ENCODE assay signal across 1 cellular context in the genomic region with DNA sequence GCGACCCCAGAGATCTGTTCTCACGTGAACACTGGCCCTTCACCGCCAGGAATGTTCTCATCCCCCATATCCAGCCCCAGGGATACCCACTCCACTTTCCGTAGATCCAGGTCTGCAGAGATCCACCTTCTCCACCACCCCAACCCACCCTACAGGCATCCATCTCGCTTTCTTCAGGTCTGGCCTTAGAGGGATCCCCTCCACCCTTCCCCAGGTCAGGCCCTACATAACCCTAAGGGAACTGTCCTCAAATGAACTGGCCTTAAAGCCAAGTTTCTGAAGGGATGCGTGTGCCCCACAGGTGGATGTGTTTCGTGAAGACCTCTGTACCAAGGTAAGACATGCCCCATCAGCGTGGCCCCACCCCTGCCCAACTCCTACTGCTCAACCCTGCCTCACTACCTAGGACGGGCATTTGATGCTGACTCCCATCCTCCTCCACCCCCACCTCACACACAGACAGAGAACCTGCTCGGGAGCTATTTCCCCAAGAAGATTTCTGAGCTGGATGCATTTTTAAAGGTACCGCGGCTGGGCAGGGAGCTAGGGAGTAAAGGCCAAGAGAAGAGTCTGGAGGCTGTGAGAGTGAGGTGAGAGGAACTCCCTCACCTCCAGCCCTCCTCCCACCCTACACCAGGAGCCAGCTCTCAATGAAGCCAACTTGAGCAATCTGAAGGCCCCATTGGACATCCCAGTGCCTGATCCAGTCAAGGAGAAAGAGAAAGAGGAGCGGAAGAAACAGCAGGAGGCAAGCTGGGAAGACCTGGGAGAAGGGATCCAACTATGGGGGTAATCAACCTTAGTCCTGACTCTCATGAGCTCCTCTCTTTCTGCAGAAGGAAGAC.
A peak's percentile ranks its signal among the peaks of the same experiment; 100 is the strongest.
TF ChIP-seq lines count a peak whose summit lies in the region.

No MANE protein-coding gene starts in this region.

TF ChIP-seq in HepG2, 621 proteins besides CTCF, POLR2A, EP300 and RAD21 (continued from another document and continues in another):
- TF ChIP-seq, protein P1, sequence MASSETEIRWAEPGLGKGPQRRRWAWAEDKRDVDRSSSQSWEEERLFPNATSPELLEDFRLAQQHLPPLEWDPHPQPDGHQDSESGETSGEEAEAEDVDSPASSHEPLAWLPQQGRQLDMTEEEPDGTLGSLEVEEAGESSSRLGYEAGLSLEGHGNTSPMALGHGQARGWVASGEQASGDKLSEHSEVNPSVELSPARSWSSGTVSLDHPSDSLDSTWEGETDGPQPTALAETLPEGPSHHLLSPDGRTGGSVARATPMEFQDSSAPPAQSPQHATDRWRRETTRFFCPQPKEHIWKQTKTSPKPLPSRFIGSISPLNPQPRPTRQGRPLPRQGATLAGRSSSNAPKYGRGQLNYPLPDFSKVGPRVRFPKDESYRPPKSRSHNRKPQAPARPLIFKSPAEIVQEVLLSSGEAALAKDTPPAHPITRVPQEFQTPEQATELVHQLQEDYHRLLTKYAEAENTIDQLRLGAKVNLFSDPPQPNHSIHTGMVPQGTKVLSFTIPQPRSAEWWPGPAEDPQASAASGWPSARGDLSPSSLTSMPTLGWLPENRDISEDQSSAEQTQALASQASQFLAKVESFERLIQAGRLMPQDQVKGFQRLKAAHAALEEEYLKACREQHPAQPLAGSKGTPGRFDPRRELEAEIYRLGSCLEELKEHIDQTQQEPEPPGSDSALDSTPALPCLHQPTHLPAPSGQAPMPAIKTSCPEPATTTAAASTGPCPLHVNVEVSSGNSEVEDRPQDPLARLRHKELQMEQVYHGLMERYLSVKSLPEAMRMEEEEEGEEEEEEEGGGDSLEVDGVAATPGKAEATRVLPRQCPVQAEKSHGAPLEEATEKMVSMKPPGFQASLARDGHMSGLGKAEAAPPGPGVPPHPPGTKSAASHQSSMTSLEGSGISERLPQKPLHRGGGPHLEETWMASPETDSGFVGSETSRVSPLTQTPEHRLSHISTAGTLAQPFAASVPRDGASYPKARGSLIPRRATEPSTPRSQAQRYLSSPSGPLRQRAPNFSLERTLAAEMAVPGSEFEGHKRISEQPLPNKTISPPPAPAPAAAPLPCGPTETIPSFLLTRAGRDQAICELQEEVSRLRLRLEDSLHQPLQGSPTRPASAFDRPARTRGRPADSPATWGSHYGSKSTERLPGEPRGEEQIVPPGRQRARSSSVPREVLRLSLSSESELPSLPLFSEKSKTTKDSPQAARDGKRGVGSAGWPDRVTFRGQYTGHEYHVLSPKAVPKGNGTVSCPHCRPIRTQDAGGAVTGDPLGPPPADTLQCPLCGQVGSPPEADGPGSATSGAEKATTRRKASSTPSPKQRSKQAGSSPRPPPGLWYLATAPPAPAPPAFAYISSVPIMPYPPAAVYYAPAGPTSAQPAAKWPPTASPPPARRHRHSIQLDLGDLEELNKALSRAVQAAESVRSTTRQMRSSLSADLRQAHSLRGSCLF (CRISPR knock-in tag; IDR thresholded peaks at IDR 0.05; ENCODE audit: borderline replicate concordance) = no peak
- no peak for TF ChIP-seq SRSF9 (IDR thresholded peaks at IDR 0.05; ENCODE audit: borderline replicate concordance, insufficient read depth, low read depth, low read length, poor library complexity, severe bottlenecking)
- TF ChIP-seq HNRNPLL (IDR thresholded peaks at IDR 0.05; ENCODE audit: low read depth, low read length, poor library complexity, severe bottlenecking) = no peak
- TF ChIP-seq ZIK1 (CRISPR knock-in tag; IDR thresholded peaks at IDR 0.05; ENCODE audit: borderline replicate concordance, low read depth) = no peak
- TF ChIP-seq, protein P2, sequence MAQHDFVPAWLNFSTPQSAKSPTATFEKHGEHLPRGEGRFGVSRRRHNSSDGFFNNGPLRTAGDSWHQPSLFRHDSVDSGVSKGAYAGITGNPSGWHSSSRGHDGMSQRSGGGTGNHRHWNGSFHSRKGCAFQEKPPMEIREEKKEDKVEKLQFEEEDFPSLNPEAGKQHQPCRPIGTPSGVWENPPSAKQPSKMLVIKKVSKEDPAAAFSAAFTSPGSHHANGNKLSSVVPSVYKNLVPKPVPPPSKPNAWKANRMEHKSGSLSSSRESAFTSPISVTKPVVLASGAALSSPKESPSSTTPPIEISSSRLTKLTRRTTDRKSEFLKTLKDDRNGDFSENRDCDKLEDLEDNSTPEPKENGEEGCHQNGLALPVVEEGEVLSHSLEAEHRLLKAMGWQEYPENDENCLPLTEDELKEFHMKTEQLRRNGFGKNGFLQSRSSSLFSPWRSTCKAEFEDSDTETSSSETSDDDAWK (CRISPR knock-in tag; IDR thresholded peaks at IDR 0.05) = no peak
- TF ChIP-seq, protein P3, sequence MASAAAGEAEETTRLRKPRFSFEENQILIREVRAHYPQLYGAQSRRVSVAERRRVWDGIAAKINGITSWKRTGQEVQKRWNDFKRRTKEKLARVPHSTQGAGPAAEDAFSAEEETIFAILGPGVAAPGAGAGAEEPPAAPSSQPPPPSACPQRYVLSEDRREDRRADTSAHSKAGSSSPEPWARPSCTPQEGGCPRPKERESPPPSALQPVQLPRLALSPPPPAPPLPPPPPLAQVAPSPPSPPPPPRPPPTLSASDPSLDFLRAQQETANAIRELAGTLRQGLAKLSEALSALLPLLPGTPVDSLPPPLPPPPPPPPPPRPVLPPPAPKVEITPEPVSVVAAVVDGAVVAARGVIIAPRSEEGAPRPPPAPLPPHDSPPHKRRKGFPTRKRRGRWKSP (CRISPR knock-in tag; IDR thresholded peaks at IDR 0.05) = no peak
- TF ChIP-seq ZNF282 (IDR thresholded peaks at IDR 0.05; ENCODE audit: partially characterized antibody) = no peak
- no peak for TF ChIP-seq ZNF326 (CRISPR knock-in tag; IDR thresholded peaks at IDR 0.05; ENCODE audit: borderline replicate concordance)
- TF ChIP-seq, protein P4, sequence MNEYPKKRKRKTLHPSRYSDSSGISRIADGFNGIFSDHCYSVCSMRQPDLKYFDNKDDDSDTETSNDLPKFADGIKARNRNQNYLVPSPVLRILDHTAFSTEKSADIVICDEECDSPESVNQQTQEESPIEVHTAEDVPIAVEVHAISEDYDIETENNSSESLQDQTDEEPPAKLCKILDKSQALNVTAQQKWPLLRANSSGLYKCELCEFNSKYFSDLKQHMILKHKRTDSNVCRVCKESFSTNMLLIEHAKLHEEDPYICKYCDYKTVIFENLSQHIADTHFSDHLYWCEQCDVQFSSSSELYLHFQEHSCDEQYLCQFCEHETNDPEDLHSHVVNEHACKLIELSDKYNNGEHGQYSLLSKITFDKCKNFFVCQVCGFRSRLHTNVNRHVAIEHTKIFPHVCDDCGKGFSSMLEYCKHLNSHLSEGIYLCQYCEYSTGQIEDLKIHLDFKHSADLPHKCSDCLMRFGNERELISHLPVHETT (CRISPR knock-in tag; conservative IDR thresholded peaks at IDR 0.05) = no peak
- TF ChIP-seq GABPB1 (CRISPR knock-in tag; IDR thresholded peaks at IDR 0.05) = no peak
- no peak for TF ChIP-seq ZNF572 (CRISPR knock-in tag; IDR thresholded peaks at IDR 0.05)
- no peak; the same call in 1 of the 2 replicates for TF ChIP-seq ZNF33B (CRISPR knock-in tag; IDR thresholded peaks at IDR 0.05)
- no peak for TF ChIP-seq CHD2 (IDR thresholded peaks at IDR 0.05; ENCODE audit: low read depth, low read length)
- TF ChIP-seq NCOA2 (CRISPR knock-in tag; IDR thresholded peaks at IDR 0.05) = no peak; the same call in 1 of the 2 replicates
- TF ChIP-seq HNF4G (IDR thresholded peaks at IDR 0.05; ENCODE audit: borderline replicate concordance, low read depth, low read length) = no peak
- TF ChIP-seq HNF4G (CRISPR knock-in tag; IDR thresholded peaks at IDR 0.05; ENCODE audit: borderline replicate concordance, low read depth) = peak; percentile 17; the same call in 1 of the 2 replicates
- TF ChIP-seq ZNF569 (CRISPR knock-in tag; IDR thresholded peaks at IDR 0.05; ENCODE audit: borderline replicate concordance) = no peak
- TF ChIP-seq, protein P5, sequence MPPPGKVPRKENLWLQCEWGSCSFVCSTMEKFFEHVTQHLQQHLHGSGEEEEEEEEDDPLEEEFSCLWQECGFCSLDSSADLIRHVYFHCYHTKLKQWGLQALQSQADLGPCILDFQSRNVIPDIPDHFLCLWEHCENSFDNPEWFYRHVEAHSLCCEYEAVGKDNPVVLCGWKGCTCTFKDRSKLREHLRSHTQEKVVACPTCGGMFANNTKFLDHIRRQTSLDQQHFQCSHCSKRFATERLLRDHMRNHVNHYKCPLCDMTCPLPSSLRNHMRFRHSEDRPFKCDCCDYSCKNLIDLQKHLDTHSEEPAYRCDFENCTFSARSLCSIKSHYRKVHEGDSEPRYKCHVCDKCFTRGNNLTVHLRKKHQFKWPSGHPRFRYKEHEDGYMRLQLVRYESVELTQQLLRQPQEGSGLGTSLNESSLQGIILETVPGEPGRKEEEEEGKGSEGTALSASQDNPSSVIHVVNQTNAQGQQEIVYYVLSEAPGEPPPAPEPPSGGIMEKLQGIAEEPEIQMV (CRISPR knock-in tag; IDR thresholded peaks at IDR 0.05; ENCODE audit: low read depth) = peak; percentile 50; the same call in 1 of the 2 replicates
- TF ChIP-seq ZNF879 (CRISPR knock-in tag; IDR thresholded peaks at IDR 0.05) = peak; percentile 77; the same call in 1 of the 2 replicates
- 0 out of 2 replicates have a peak, but pooled peaks have one; percentile 85 for TF ChIP-seq ZNF660 (CRISPR knock-in tag; IDR thresholded peaks at IDR 0.05; ENCODE audit: borderline replicate concordance, low read depth)
- TF ChIP-seq HOXA5 (CRISPR knock-in tag; IDR thresholded peaks at IDR 0.05) = 0 out of 2 replicates have a peak, but pooled peaks have one; percentile 38
- TF ChIP-seq AGO2 (optimal IDR thresholded peaks at IDR 0.05; ENCODE audit: low read depth, low read length) = no peak
- no peak for TF ChIP-seq ZNF383 (CRISPR knock-in tag; IDR thresholded peaks at IDR 0.05; ENCODE audit: borderline replicate concordance)
- TF ChIP-seq ZNF563 (CRISPR knock-in tag; IDR thresholded peaks at IDR 0.05) = no peak
- TF ChIP-seq TEAD3 (CRISPR knock-in tag; optimal IDR thresholded peaks at IDR 0.05; ENCODE audit: borderline replicate concordance) = peak; percentile 47
- no peak for TF ChIP-seq NCOR1 (IDR thresholded peaks at IDR 0.05; ENCODE audit: borderline replicate concordance, low read length)
- TF ChIP-seq CHCHD3 (CRISPR knock-in tag; IDR thresholded peaks at IDR 0.05) = no peak
- no peak for TF ChIP-seq SMC3 (IDR thresholded peaks at IDR 0.05; ENCODE audit: low read length)
- no peak for TF ChIP-seq TP53 (CRISPR knock-in tag; conservative IDR thresholded peaks at IDR 0.05)
- no peak for TF ChIP-seq SIN3B (IDR thresholded peaks at IDR 0.05; ENCODE audit: low read length)
- TF ChIP-seq ARNT (IDR thresholded peaks at IDR 0.05) = no peak
- TF ChIP-seq, protein P6, sequence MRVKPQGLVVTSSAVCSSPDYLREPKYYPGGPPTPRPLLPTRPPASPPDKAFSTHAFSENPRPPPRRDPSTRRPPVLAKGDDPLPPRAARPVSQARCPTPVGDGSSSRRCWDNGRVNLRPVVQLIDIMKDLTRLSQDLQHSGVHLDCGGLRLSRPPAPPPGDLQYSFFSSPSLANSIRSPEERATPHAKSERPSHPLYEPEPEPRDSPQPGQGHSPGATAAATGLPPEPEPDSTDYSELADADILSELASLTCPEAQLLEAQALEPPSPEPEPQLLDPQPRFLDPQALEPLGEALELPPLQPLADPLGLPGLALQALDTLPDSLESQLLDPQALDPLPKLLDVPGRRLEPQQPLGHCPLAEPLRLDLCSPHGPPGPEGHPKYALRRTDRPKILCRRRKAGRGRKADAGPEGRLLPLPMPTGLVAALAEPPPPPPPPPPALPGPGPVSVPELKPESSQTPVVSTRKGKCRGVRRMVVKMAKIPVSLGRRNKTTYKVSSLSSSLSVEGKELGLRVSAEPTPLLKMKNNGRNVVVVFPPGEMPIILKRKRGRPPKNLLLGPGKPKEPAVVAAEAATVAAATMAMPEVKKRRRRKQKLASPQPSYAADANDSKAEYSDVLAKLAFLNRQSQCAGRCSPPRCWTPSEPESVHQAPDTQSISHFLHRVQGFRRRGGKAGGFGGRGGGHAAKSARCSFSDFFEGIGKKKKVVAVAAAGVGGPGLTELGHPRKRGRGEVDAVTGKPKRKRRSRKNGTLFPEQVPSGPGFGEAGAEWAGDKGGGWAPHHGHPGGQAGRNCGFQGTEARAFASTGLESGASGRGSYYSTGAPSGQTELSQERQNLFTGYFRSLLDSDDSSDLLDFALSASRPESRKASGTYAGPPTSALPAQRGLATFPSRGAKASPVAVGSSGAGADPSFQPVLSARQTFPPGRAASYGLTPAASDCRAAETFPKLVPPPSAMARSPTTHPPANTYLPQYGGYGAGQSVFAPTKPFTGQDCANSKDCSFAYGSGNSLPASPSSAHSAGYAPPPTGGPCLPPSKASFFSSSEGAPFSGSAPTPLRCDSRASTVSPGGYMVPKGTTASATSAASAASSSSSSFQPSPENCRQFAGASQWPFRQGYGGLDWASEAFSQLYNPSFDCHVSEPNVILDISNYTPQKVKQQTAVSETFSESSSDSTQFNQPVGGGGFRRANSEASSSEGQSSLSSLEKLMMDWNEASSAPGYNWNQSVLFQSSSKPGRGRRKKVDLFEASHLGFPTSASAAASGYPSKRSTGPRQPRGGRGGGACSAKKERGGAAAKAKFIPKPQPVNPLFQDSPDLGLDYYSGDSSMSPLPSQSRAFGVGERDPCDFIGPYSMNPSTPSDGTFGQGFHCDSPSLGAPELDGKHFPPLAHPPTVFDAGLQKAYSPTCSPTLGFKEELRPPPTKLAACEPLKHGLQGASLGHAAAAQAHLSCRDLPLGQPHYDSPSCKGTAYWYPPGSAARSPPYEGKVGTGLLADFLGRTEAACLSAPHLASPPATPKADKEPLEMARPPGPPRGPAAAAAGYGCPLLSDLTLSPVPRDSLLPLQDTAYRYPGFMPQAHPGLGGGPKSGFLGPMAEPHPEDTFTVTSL (CRISPR knock-in tag; IDR thresholded peaks at IDR 0.05; ENCODE audit: borderline replicate concordance) = no peak
- TF ChIP-seq RARG (CRISPR knock-in tag; IDR thresholded peaks at IDR 0.05; ENCODE audit: low read depth) = 0 out of 2 replicates have a peak, but pooled peaks have one; percentile 77
- TF ChIP-seq ZFP82 (CRISPR knock-in tag; IDR thresholded peaks at IDR 0.05; ENCODE audit: borderline replicate concordance) = no peak
- no peak for TF ChIP-seq JUNB (CRISPR knock-in tag; IDR thresholded peaks at IDR 0.05; ENCODE audit: borderline replicate concordance)
- TF ChIP-seq NFKBIZ (CRISPR knock-in tag; IDR thresholded peaks at IDR 0.05) = no peak
- no peak for TF ChIP-seq SMAD3 (CRISPR knock-in tag; IDR thresholded peaks at IDR 0.05)
- TF ChIP-seq SNAI1 (CRISPR knock-in tag; IDR thresholded peaks at IDR 0.05; ENCODE audit: borderline replicate concordance) = peak; percentile 33; the same call in 1 of the 2 replicates
- peak; percentile 87 for TF ChIP-seq ZKSCAN5 (CRISPR knock-in tag; IDR thresholded peaks at IDR 0.05)
- TF ChIP-seq ZNF264 (CRISPR knock-in tag; IDR thresholded peaks at IDR 0.05) = no peak
- TF ChIP-seq, protein P7, sequence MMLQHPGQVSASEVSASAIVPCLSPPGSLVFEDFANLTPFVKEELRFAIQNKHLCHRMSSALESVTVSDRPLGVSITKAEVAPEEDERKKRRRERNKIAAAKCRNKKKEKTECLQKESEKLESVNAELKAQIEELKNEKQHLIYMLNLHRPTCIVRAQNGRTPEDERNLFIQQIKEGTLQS (CRISPR knock-in tag; IDR thresholded peaks at IDR 0.05) = 0 out of 2 replicates have a peak, but pooled peaks have one; percentile 6
- TF ChIP-seq SMARCE1 (IDR thresholded peaks at IDR 0.05; ENCODE audit: borderline replicate concordance) = no peak
- TF ChIP-seq ZNF772 (CRISPR knock-in tag; IDR thresholded peaks at IDR 0.05) = no peak
- peak; percentile 17; the same call in 1 of the 2 replicates for TF ChIP-seq CBX5 (CRISPR knock-in tag; IDR thresholded peaks at IDR 0.05; ENCODE audit: borderline replicate concordance)
- TF ChIP-seq EEA1 (CRISPR knock-in tag; IDR thresholded peaks at IDR 0.05; ENCODE audit: borderline replicate concordance) = no peak
- no peak for TF ChIP-seq KLF12 (CRISPR knock-in tag; IDR thresholded peaks at IDR 0.05; ENCODE audit: borderline replicate concordance)
- TF ChIP-seq SSRP1 (CRISPR knock-in tag; IDR thresholded peaks at IDR 0.05) = no peak; the same call in 1 of the 2 replicates
- peak; percentile 35; the same call in 1 of the 2 replicates for TF ChIP-seq ZNF253 (CRISPR knock-in tag; IDR thresholded peaks at IDR 0.05; ENCODE audit: borderline replicate concordance)
- no peak for TF ChIP-seq GATAD2A (CRISPR knock-in tag; IDR thresholded peaks at IDR 0.05)
- TF ChIP-seq SPEN (CRISPR knock-in tag; IDR thresholded peaks at IDR 0.05; ENCODE audit: low read depth) = no peak
